Comparison of ENCODE assay signal across 9 cellular contexts in genomic region chr19:56112313-56112709, GRCh38. TPM values are rescaled to one million over a fixed set of nuclear protein-coding genes. Genes with fewer than 3 reads are reported as not detected.
DNase-seq lines count a peak whose midpoint lies in the region; ATAC-seq and TF ChIP-seq lines count a peak whose summit lies in the region.
"Had no signal": no experiment of that assay in that cellular context is flagged by ENCODE, and none has a peak within 500 bp of the region (broad histone marks: within the 10 kb centered on the region; RNA-seq: fewer than 3 reads in every experiment).

No MANE protein-coding gene starts in this region.

- peak overlapping the region in 1 of 8 donors; percentile 52 for H3K4me3 Mint-ChIP-seq in CD4-positive, alpha-beta memory T cell
- H3K4me3 Mint-ChIP-seq in HFFc6 (no peak overlapping the region), natural killer cell (peak overlapping the region; percentile 65)
- no peak overlapping the region for H3K4me3 Mint-ChIP-seq in activated T-helper 2 cell treated with anti-CD3 and anti-CD28 coated beads, Interferon-gamma antibody, Interleukin-2, Interleukin-4, amounts not matched to agents 10 μg/mL and 5 μg/mL and 100 μg/mL, durations not matched to agents 14 hours and 24 hours and 36 hours (ENCODE audit: low read depth)
- H3K4me3 Mint-ChIP-seq in activated CD8-positive, alpha-beta memory T cell treated with anti-CD3 and anti-CD28 coated beads, Interleukin-2, amount 10 ng/mL, durations not matched to agents 7 days and 5 days, result no peak overlapping the region

- no peak overlapping the region for H3K27ac ChIP-seq in CD4-positive, alpha-beta memory T cell (ENCODE audit: low read depth, low read length)

- H3K36me3 ChIP-seq in CD4-positive, alpha-beta memory T cell (ENCODE audit: insufficient read depth, low read length), result no peaks in the 10 kb centered on the region

- H3K4me3 ChIP-seq in CD4-positive, alpha-beta memory T cell (ENCODE audit: low read length in 2 of 2), result no peak overlapping the region

- H3K27me3 Mint-ChIP-seq in CD4-positive, alpha-beta memory T cell, result no peaks in the 10 kb centered on the region
- peaks cover 6% of the 10 kb centered on the region for H3K27me3 Mint-ChIP-seq in HFFc6 (ENCODE audit: insufficient read depth)
- no peaks in the 10 kb centered on the region for H3K27me3 Mint-ChIP-seq in activated T-helper 2 cell treated with anti-CD3 and anti-CD28 coated beads, Interferon-gamma antibody, Interleukin-2, Interleukin-4, amounts not matched to agents 10 μg/mL and 5 μg/mL and 100 μg/mL, durations not matched to agents 14 hours and 24 hours and 36 hours (ENCODE audit: low read depth)
- H3K27me3 Mint-ChIP-seq in natural killer cell (ENCODE audit: low read depth in 2 of 2), result no peaks in the 10 kb centered on the region
- no peaks in the 10 kb centered on the region for H3K27me3 Mint-ChIP-seq in activated CD8-positive, alpha-beta memory T cell treated with anti-CD3 and anti-CD28 coated beads, Interleukin-2, amount 10 ng/mL, durations not matched to agents 7 days and 5 days

- H3K36me3 Mint-ChIP-seq in CD4-positive, alpha-beta memory T cell, result no peaks in the 10 kb centered on the region
- H3K36me3 Mint-ChIP-seq in HFFc6 (ENCODE audit: low read depth), result peaks cover 7% of the 10 kb centered on the region; the same call in 1 of the 2 replicates
- peaks cover 3% of the 10 kb centered on the region for H3K36me3 Mint-ChIP-seq in activated T-helper 2 cell treated with anti-CD3 and anti-CD28 coated beads, Interferon-gamma antibody, Interleukin-2, Interleukin-4, amounts not matched to agents 10 μg/mL and 5 μg/mL and 100 μg/mL, durations not matched to agents 14 hours and 24 hours and 36 hours (ENCODE audit: low read depth)
- H3K36me3 Mint-ChIP-seq in natural killer cell, result no peaks in the 10 kb centered on the region
- H3K36me3 Mint-ChIP-seq in activated CD8-positive, alpha-beta memory T cell treated with anti-CD3 and anti-CD28 coated beads, Interleukin-2, amount 10 ng/mL, durations not matched to agents 7 days and 5 days, result no peaks in the 10 kb centered on the region

- H3K27me3 ChIP-seq in CD4-positive, alpha-beta memory T cell (ENCODE audit: insufficient read depth, low read length), result no peaks in the 10 kb centered on the region

- POLR2A ChIA-PET in CD4-positive, alpha-beta memory T cell (lab: Charles Lee; ENCODE audit: partially characterized antibody), result interaction anchor here (0.9 kb wide), 1 partner anchor 9 kb away, joined by 4 read pairs; the partner anchor contains the start of gene ZNF787

- peaks cover 12% of the 10 kb centered on the region for H3K4me1 ChIP-seq in CD4-positive, alpha-beta memory T cell (ENCODE audit: insufficient read depth, low read length)

- peaks cover 23 to 63% (median 33%) of the 10 kb centered on the region in 4 donors for H3K4me1 Mint-ChIP-seq in CD4-positive, alpha-beta memory T cell
- H3K4me1 Mint-ChIP-seq in HFFc6 (ENCODE audit: low read depth) (peaks cover 14% of the 10 kb centered on the region), natural killer cell (peaks cover 41 to 52% of the 10 kb centered on the region in 2 donors)
- H3K4me1 Mint-ChIP-seq in activated T-helper 2 cell treated with anti-CD3 and anti-CD28 coated beads, Interferon-gamma antibody, Interleukin-2, Interleukin-4, amounts not matched to agents 10 μg/mL and 5 μg/mL and 100 μg/mL, durations not matched to agents 14 hours and 24 hours and 36 hours (ENCODE audit: low read depth), result peaks cover 30% of the 10 kb centered on the region
- H3K4me1 Mint-ChIP-seq in activated CD8-positive, alpha-beta memory T cell treated with anti-CD3 and anti-CD28 coated beads, Interleukin-2, amount 10 ng/mL, durations not matched to agents 7 days and 5 days, result peaks cover 34% of the 10 kb centered on the region

- CTCF ChIA-PET in CD4-positive, alpha-beta memory T cell (lab: Charles Lee; ENCODE audit: partially characterized antibody), result no interaction called here
- CTCF ChIA-PET in activated CD8-positive, alpha-beta memory T cell treated with anti-CD3 and anti-CD28 coated beads, Interleukin-2, amount 10 ng/mL, durations not matched to agents 7 days and 5 days (lab: Charles Lee), result no interaction called here

- peak overlapping the region; percentile 22 to 76 (median 57) for H3K27ac Mint-ChIP-seq in CD4-positive, alpha-beta memory T cell
- H3K27ac Mint-ChIP-seq in HFFc6, result peak overlapping the region; percentile 42
- peak overlapping the region; percentile 74 for H3K27ac Mint-ChIP-seq in activated T-helper 2 cell treated with anti-CD3 and anti-CD28 coated beads, Interferon-gamma antibody, Interleukin-2, Interleukin-4, amounts not matched to agents 10 μg/mL and 5 μg/mL and 100 μg/mL, durations not matched to agents 14 hours and 24 hours and 36 hours
- H3K27ac Mint-ChIP-seq in natural killer cell, result peak overlapping the region; percentile 82 to 90
- no peak overlapping the region for H3K27ac Mint-ChIP-seq in activated CD8-positive, alpha-beta memory T cell treated with anti-CD3 and anti-CD28 coated beads, Interleukin-2, amount 10 ng/mL, durations not matched to agents 7 days and 5 days

- DNase-seq in CD4-positive, alpha-beta memory T cell, result no peak
- no peak for DNase-seq in HFFc6
- no peak for DNase-seq in activated T-helper 2 cell treated with anti-CD3 and anti-CD28 coated beads, Interferon-gamma antibody, Interleukin-2, Interleukin-4, amounts not matched to agents 10 μg/mL and 5 μg/mL and 100 μg/mL, durations not matched to agents 14 hours and 24 hours and 36 hours (ENCODE audit: low spot score)
- no peak for DNase-seq in natural killer cell
- DNase-seq in HPDE6-E6E7 (ENCODE audit: extremely low spot score), result no peak
- DNase-seq in NK-92 (lab: John Stamatoyannopoulos, UW; ENCODE audit: unreplicated experiment), result no peak
- no peak for DNase-seq in glomerular visceral epithelial cell (ENCODE audit: extremely low spot score)
- no peak for DNase-seq in activated CD8-positive, alpha-beta memory T cell treated with anti-CD3 and anti-CD28 coated beads, Interleukin-2, amount 10 ng/mL, durations not matched to agents 7 days and 5 days
- DNase-seq: NCI-H2029 treated with DMSO at 0.1 percent for 48 hours had no signal

- H3K9me3 Mint-ChIP-seq in CD4-positive, alpha-beta memory T cell, result no peaks in the 10 kb centered on the region
- H3K9me3 Mint-ChIP-seq in HFFc6, result no peaks in the 10 kb centered on the region
- H3K9me3 Mint-ChIP-seq in activated T-helper 2 cell treated with anti-CD3 and anti-CD28 coated beads, Interferon-gamma antibody, Interleukin-2, Interleukin-4, amounts not matched to agents 10 μg/mL and 5 μg/mL and 100 μg/mL, durations not matched to agents 14 hours and 24 hours and 36 hours, result no peaks in the 10 kb centered on the region
- no peaks in the 10 kb centered on the region for H3K9me3 Mint-ChIP-seq in natural killer cell
- no peaks in the 10 kb centered on the region for H3K9me3 Mint-ChIP-seq in activated CD8-positive, alpha-beta memory T cell treated with anti-CD3 and anti-CD28 coated beads, Interleukin-2, amount 10 ng/mL, durations not matched to agents 7 days and 5 days (ENCODE audit: low read depth)

- no peaks in the 10 kb centered on the region for H3K9me3 ChIP-seq in CD4-positive, alpha-beta memory T cell (ENCODE audit: control insufficient read depth in 1 of 2, low read length in 2 of 2)

- ATAC-seq in natural killer cell, result no peak
- ATAC-seq in activated CD8-positive, alpha-beta memory T cell treated with anti-CD3 and anti-CD28 coated beads, Interleukin-2, amount 10 ng/mL, durations not matched to agents 7 days and 5 days, result no peak

- intact Hi-C loops in CD4-positive, alpha-beta memory T cell (cut with micrococcal nuclease), result no loop called here
- intact Hi-C loops in activated T-helper 2 cell treated with anti-CD3 and anti-CD28 coated beads, Interferon-gamma antibody, Interleukin-2, Interleukin-4, amounts not matched to agents 10 μg/mL and 5 μg/mL and 100 μg/mL, durations not matched to agents 14 hours and 24 hours and 36 hours (cut with micrococcal nuclease), result no loop called here
- intact Hi-C loops in natural killer cell (cut with micrococcal nuclease), result no loop called here

- TF ChIP-seq CTCF in HFFc6 (IDR thresholded peaks at IDR 0.05) (no peak), natural killer cell (IDR thresholded peaks at IDR 0.05) (no peak)

RNA-seq across cellular contexts. Expression of gene ZNF787, which starts 8.8 kb away (rescaled TPM):
- total RNA-seq in CD4-positive, alpha-beta memory T cell, result 10 to 100 TPM; 29.6 to 34.1 TPM
- polyA plus RNA-seq in CD4-positive, alpha-beta memory T cell, result 1 to 10 TPM in 1 of 2 donors, under 1 TPM in 1; 0.67 to 3.1 TPM
- total RNA-seq in HFFc6 (2021; fragmentation: NEBNext Ultra II Directional; extraction: Animal tissue kit (Norgen Biotek cat#: 25700)), result 10 to 100 TPM; 28.5 to 31.5 (median 29.5) TPM
- 35.7 and 37.8 TPM in 2 replicates for total RNA-seq in activated T-helper 2 cell treated with anti-CD3 and anti-CD28 coated beads, Interferon-gamma antibody, Interleukin-2, Interleukin-4, amounts not matched to agents 10 μg/mL and 5 μg/mL and 100 μg/mL, durations not matched to agents 14 hours and 24 hours and 36 hours
- total RNA-seq in natural killer cell, result 10 to 100 TPM; 23.9 to 42.0 (median 36.9) TPM
- total RNA-seq in activated CD8-positive, alpha-beta memory T cell treated with anti-CD3 and anti-CD28 coated beads, Interleukin-2, amount 10 ng/mL, durations not matched to agents 7 days and 5 days, result 10 to 100 TPM; 34.7 to 36.7 TPM

RNA-seq across cellular contexts. Expression of gene ZNF444, which starts 28.8 kb away (rescaled TPM):
- total RNA-seq in CD4-positive, alpha-beta memory T cell, result 10 to 100 TPM; 33.2 to 42.8 TPM
- polyA plus RNA-seq in CD4-positive, alpha-beta memory T cell, result 10 to 100 TPM in 1 of 2 donors, 1 to 10 TPM in 1; 6.2 to 20.8 TPM
- total RNA-seq in HFFc6 (2021; fragmentation: NEBNext Ultra II Directional; extraction: Animal tissue kit (Norgen Biotek cat#: 25700)), result 10 to 100 TPM; 20.6 to 28.4 (median 22.5) TPM
- total RNA-seq in activated T-helper 2 cell treated with anti-CD3 and anti-CD28 coated beads, Interferon-gamma antibody, Interleukin-2, Interleukin-4, amounts not matched to agents 10 μg/mL and 5 μg/mL and 100 μg/mL, durations not matched to agents 14 hours and 24 hours and 36 hours, result 30.3 and 35.5 TPM in 2 replicates
- total RNA-seq in natural killer cell, result 10 to 100 TPM; 14.5 to 21.9 (median 16.7) TPM
- total RNA-seq in activated CD8-positive, alpha-beta memory T cell treated with anti-CD3 and anti-CD28 coated beads, Interleukin-2, amount 10 ng/mL, durations not matched to agents 7 days and 5 days, result 10 to 100 TPM; 29.3 to 32.5 TPM
